ENCODE assay signal across 1 cellular context in the genomic region with DNA sequence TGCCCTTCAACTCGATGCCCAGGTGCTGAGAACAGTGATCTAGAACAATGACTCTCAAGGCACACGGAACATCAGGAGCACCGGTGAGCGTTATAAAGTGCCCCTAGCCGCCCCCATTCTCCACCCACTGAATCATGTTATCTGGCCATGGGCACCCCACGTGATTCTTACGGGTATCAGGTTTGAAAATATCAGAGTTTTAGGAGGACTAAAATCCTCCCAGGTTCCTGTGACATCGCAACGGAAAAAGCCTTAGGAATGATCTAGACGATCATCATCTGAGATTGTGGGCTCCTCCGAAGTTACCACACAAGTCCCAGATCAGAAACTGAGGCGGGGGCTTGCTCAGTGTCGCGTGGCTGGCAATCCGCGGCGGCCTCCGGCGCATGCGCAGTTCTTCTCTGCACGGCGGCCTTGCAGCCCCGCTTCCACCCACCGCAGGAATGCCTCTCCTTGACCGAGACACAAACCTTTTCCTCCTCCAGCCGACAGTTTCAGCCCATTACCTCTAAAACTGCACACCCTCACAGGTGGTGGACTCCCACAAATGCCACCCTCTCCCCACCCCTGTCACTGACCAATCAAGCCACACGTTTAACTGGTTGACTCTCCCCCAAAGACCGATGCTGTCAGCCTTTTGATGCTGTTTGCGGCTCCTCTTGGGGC.
TF ChIP-seq lines count a peak whose summit lies in the region.

No MANE protein-coding gene starts in this region.

TF ChIP-seq in K562, 482 proteins besides CTCF, POLR2A, EP300 and RAD21 (continued from another document and continues in another):
- TF ChIP-seq, protein P1, sequence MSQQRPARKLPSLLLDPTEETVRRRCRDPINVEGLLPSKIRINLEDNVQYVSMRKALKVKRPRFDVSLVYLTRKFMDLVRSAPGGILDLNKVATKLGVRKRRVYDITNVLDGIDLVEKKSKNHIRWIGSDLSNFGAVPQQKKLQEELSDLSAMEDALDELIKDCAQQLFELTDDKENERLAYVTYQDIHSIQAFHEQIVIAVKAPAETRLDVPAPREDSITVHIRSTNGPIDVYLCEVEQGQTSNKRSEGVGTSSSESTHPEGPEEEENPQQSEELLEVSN (IDR thresholded peaks at IDR 0.05; ENCODE audit: borderline replicate concordance in 1 of 2, extremely low read depth in 1 of 2, insufficient read depth in 1 of 2, insufficient read length in 1 of 2, low read depth in 1 of 2, low read length in 1 of 2, poor library complexity in 1 of 2, severe bottlenecking in 1 of 2): peak; percentile 62 to 69
- TF ChIP-seq NFE2L1 (tag; IDR thresholded peaks at IDR 0.05; ENCODE audit: borderline replicate concordance, low read depth) (no peak), SMAD1 (IDR thresholded peaks at IDR 0.05; ENCODE audit: low read depth, low read length, partially characterized antibody) (no peak), ZNF263 (CRISPR knock-in tag; IDR thresholded peaks at IDR 0.05; ENCODE audit: borderline replicate concordance) (no peak), SAP30 (IDR thresholded peaks at IDR 0.05; ENCODE audit: borderline replicate concordance, insufficient read depth, low read depth, low read length, poor library complexity, severe bottlenecking) (no peak), EZH2 (IDR thresholded peaks at IDR 0.05; ENCODE audit: borderline replicate concordance, low read depth, low read length) (no peak), JUND (IDR thresholded peaks at IDR 0.05; ENCODE audit: borderline replicate concordance, low read depth, low read length) (no peak), JUND (tag; IDR thresholded peaks at IDR 0.05; ENCODE audit: borderline replicate concordance, low read depth, low read length) (no peak), MTA2 (IDR thresholded peaks at IDR 0.05; ENCODE audit: low read depth) (no peak), MYC (IDR thresholded peaks at IDR 0.05; ENCODE audit: low read depth, low read length) (0 out of 2 replicates have a peak, but pooled peaks have one; percentile 21), MYC (CRISPR knock-in tag; IDR thresholded peaks at IDR 0.05; ENCODE audit: borderline replicate concordance, low read depth) (no peak), KDM2B (CRISPR knock-in tag; IDR thresholded peaks at IDR 0.05) (no peak), CAMTA2 (CRISPR knock-in tag; conservative IDR thresholded peaks at IDR 0.05) (no peak), IRF2 (CRISPR knock-in tag; IDR thresholded peaks at IDR 0.05) (no peak), ETV1 (tag; conservative IDR thresholded peaks at IDR 0.05; ENCODE audit: low read depth) (no peak), TEAD4 (IDR thresholded peaks at IDR 0.05; ENCODE audit: low read length) (peak; percentile 43; the same call in 1 of the 2 replicates), TEAD4 (CRISPR knock-in tag; IDR thresholded peaks at IDR 0.05; ENCODE audit: borderline replicate concordance) (no peak), CHD4 (IDR thresholded peaks at IDR 0.05; ENCODE audit: insufficient read depth, insufficient replicate concordance, low read depth, low read length, poor library complexity, severe bottlenecking) (no peak), CTBP1 (IDR thresholded peaks at IDR 0.05; ENCODE audit: borderline replicate concordance) (0 out of 2 replicates have a peak, but pooled peaks have one; percentile 9), CHD1 (IDR thresholded peaks at IDR 0.05; ENCODE audit: low read length) (no peak), SIN3A (IDR thresholded peaks at IDR 0.05; ENCODE audit: borderline replicate concordance in 2 of 2, control insufficient read depth in 1 of 2, low read depth in 2 of 2, low read length in 2 of 2) (no peak), HNRNPL (IDR thresholded peaks at IDR 0.05; ENCODE audit: low read depth, low read length) (no peak), ZNF76 (CRISPR knock-in tag; IDR thresholded peaks at IDR 0.05; ENCODE audit: borderline replicate concordance) (no peak), PCBP2 (IDR thresholded peaks at IDR 0.05; ENCODE audit: low read depth, low read length, poor library complexity, severe bottlenecking) (no peak), MECOM (CRISPR knock-in tag; IDR thresholded peaks at IDR 0.05) (no peak), CBFA2T3 (IDR thresholded peaks at IDR 0.05) (no peak), RAD51 (IDR thresholded peaks at IDR 0.05; ENCODE audit: borderline replicate concordance, low read depth) (peak; percentile 53; the same call in 1 of the 2 replicates), ZKSCAN1 (IDR thresholded peaks at IDR 0.05; ENCODE audit: low read depth, low read length) (no peak), TEAD1 (CRISPR knock-in tag; IDR thresholded peaks at IDR 0.05) (peak in 1 of 2 experiments; percentile 59; a peak in 2 of 4 replicates), CHCHD3 (CRISPR knock-in tag; IDR thresholded peaks at IDR 0.05) (no peak)
- TF ChIP-seq, protein P2, sequence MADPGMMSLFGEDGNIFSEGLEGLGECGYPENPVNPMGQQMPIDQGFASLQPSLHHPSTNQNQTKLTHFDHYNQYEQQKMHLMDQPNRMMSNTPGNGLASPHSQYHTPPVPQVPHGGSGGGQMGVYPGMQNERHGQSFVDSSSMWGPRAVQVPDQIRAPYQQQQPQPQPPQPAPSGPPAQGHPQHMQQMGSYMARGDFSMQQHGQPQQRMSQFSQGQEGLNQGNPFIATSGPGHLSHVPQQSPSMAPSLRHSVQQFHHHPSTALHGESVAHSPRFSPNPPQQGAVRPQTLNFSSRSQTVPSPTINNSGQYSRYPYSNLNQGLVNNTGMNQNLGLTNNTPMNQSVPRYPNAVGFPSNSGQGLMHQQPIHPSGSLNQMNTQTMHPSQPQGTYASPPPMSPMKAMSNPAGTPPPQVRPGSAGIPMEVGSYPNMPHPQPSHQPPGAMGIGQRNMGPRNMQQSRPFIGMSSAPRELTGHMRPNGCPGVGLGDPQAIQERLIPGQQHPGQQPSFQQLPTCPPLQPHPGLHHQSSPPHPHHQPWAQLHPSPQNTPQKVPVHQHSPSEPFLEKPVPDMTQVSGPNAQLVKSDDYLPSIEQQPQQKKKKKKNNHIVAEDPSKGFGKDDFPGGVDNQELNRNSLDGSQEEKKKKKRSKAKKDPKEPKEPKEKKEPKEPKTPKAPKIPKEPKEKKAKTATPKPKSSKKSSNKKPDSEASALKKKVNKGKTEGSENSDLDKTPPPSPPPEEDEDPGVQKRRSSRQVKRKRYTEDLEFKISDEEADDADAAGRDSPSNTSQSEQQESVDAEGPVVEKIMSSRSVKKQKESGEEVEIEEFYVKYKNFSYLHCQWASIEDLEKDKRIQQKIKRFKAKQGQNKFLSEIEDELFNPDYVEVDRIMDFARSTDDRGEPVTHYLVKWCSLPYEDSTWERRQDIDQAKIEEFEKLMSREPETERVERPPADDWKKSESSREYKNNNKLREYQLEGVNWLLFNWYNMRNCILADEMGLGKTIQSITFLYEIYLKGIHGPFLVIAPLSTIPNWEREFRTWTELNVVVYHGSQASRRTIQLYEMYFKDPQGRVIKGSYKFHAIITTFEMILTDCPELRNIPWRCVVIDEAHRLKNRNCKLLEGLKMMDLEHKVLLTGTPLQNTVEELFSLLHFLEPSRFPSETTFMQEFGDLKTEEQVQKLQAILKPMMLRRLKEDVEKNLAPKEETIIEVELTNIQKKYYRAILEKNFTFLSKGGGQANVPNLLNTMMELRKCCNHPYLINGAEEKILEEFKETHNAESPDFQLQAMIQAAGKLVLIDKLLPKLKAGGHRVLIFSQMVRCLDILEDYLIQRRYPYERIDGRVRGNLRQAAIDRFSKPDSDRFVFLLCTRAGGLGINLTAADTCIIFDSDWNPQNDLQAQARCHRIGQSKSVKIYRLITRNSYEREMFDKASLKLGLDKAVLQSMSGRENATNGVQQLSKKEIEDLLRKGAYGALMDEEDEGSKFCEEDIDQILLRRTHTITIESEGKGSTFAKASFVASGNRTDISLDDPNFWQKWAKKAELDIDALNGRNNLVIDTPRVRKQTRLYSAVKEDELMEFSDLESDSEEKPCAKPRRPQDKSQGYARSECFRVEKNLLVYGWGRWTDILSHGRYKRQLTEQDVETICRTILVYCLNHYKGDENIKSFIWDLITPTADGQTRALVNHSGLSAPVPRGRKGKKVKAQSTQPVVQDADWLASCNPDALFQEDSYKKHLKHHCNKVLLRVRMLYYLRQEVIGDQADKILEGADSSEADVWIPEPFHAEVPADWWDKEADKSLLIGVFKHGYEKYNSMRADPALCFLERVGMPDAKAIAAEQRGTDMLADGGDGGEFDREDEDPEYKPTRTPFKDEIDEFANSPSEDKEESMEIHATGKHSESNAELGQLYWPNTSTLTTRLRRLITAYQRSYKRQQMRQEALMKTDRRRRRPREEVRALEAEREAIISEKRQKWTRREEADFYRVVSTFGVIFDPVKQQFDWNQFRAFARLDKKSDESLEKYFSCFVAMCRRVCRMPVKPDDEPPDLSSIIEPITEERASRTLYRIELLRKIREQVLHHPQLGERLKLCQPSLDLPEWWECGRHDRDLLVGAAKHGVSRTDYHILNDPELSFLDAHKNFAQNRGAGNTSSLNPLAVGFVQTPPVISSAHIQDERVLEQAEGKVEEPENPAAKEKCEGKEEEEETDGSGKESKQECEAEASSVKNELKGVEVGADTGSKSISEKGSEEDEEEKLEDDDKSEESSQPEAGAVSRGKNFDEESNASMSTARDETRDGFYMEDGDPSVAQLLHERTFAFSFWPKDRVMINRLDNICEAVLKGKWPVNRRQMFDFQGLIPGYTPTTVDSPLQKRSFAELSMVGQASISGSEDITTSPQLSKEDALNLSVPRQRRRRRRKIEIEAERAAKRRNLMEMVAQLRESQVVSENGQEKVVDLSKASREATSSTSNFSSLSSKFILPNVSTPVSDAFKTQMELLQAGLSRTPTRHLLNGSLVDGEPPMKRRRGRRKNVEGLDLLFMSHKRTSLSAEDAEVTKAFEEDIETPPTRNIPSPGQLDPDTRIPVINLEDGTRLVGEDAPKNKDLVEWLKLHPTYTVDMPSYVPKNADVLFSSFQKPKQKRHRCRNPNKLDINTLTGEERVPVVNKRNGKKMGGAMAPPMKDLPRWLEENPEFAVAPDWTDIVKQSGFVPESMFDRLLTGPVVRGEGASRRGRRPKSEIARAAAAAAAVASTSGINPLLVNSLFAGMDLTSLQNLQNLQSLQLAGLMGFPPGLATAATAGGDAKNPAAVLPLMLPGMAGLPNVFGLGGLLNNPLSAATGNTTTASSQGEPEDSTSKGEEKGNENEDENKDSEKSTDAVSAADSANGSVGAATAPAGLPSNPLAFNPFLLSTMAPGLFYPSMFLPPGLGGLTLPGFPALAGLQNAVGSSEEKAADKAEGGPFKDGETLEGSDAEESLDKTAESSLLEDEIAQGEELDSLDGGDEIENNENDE (IDR thresholded peaks at IDR 0.05; ENCODE audit: low read depth, low read length): no peak
- TF ChIP-seq, protein P3, sequence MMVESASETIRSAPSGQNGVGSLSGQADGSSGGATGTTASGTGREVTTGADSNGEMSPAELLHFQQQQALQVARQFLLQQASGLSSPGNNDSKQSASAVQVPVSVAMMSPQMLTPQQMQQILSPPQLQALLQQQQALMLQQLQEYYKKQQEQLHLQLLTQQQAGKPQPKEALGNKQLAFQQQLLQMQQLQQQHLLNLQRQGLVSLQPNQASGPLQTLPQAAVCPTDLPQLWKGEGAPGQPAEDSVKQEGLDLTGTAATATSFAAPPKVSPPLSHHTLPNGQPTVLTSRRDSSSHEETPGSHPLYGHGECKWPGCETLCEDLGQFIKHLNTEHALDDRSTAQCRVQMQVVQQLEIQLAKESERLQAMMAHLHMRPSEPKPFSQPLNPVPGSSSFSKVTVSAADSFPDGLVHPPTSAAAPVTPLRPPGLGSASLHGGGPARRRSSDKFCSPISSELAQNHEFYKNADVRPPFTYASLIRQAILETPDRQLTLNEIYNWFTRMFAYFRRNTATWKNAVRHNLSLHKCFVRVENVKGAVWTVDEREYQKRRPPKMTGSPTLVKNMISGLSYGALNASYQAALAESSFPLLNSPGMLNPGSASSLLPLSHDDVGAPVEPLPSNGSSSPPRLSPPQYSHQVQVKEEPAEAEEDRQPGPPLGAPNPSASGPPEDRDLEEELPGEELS (CRISPR knock-in tag; IDR thresholded peaks at IDR 0.05; ENCODE audit: borderline replicate concordance): no peak
- TF ChIP-seq, protein P4, sequence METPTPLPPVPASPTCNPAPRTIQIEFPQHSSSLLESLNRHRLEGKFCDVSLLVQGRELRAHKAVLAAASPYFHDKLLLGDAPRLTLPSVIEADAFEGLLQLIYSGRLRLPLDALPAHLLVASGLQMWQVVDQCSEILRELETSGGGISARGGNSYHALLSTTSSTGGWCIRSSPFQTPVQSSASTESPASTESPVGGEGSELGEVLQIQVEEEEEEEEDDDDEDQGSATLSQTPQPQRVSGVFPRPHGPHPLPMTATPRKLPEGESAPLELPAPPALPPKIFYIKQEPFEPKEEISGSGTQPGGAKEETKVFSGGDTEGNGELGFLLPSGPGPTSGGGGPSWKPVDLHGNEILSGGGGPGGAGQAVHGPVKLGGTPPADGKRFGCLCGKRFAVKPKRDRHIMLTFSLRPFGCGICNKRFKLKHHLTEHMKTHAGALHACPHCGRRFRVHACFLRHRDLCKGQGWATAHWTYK (CRISPR knock-in tag; IDR thresholded peaks at IDR 0.05): 0 out of 2 replicates have a peak, but pooled peaks have one; percentile 29
- TF ChIP-seq, protein P5, sequence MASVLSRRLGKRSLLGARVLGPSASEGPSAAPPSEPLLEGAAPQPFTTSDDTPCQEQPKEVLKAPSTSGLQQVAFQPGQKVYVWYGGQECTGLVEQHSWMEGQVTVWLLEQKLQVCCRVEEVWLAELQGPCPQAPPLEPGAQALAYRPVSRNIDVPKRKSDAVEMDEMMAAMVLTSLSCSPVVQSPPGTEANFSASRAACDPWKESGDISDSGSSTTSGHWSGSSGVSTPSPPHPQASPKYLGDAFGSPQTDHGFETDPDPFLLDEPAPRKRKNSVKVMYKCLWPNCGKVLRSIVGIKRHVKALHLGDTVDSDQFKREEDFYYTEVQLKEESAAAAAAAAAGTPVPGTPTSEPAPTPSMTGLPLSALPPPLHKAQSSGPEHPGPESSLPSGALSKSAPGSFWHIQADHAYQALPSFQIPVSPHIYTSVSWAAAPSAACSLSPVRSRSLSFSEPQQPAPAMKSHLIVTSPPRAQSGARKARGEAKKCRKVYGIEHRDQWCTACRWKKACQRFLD (CRISPR knock-in tag; IDR thresholded peaks at IDR 0.05): no peak
- TF ChIP-seq, protein P6, sequence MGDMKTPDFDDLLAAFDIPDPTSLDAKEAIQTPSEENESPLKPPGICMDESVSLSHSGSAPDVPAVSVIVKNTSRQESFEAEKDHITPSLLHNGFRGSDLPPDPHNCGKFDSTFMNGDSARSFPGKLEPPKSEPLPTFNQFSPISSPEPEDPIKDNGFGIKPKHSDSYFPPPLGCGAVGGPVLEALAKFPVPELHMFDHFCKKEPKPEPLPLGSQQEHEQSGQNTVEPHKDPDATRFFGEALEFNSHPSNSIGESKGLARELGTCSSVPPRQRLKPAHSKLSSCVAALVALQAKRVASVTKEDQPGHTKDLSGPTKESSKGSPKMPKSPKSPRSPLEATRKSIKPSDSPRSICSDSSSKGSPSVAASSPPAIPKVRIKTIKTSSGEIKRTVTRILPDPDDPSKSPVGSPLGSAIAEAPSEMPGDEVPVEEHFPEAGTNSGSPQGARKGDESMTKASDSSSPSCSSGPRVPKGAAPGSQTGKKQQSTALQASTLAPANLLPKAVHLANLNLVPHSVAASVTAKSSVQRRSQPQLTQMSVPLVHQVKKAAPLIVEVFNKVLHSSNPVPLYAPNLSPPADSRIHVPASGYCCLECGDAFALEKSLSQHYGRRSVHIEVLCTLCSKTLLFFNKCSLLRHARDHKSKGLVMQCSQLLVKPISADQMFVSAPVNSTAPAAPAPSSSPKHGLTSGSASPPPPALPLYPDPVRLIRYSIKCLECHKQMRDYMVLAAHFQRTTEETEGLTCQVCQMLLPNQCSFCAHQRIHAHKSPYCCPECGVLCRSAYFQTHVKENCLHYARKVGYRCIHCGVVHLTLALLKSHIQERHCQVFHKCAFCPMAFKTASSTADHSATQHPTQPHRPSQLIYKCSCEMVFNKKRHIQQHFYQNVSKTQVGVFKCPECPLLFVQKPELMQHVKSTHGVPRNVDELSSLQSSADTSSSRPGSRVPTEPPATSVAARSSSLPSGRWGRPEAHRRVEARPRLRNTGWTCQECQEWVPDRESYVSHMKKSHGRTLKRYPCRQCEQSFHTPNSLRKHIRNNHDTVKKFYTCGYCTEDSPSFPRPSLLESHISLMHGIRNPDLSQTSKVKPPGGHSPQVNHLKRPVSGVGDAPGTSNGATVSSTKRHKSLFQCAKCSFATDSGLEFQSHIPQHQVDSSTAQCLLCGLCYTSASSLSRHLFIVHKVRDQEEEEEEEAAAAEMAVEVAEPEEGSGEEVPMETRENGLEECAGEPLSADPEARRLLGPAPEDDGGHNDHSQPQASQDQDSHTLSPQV (IDR thresholded peaks at IDR 0.05): peak; percentile 59; the same call in 1 of the 2 replicates
